Comparison of ENCODE assay signal across 8 cellular contexts in genomic region chr4:14177987-14178386, GRCh38.
DNase-seq lines count a peak whose midpoint lies in the region; ATAC-seq and TF ChIP-seq lines count a peak whose summit lies in the region.

No MANE protein-coding gene starts in this region.

- no peaks in the 10 kb centered on the region for H3K36me3 ChIP-seq in psoas muscle (ENCODE audit: insufficient read depth in 1 of 2, low read depth in 1 of 2)

- ATAC-seq in GM18499 (IDR thresholded peaks at IDR 0.05; ENCODE audit: insufficient read depth, unreplicated experiment) = peak; percentile 71
- ATAC-seq in GM19468 (IDR thresholded peaks at IDR 0.05; ENCODE audit: extremely low read depth, unreplicated experiment) = peak; percentile 93
- ATAC-seq in HG03196 (IDR thresholded peaks at IDR 0.05; ENCODE audit: unreplicated experiment) = peak; percentile 92
- peak; percentile 53 for ATAC-seq in esophagus mucosa
- ATAC-seq in psoas muscle = no peak

- no peak overlapping the region for H3K4me3 ChIP-seq in psoas muscle

- no peaks in the 10 kb centered on the region for H3K27me3 ChIP-seq in psoas muscle (ENCODE audit: insufficient read depth in 3 of 3, low read length in 2 of 3)

- no peaks in the 10 kb centered on the region for H3K9me3 ChIP-seq in psoas muscle

- no peak overlapping the region for H3K27ac ChIP-seq in psoas muscle

- H3K4me1 ChIP-seq in psoas muscle = no peaks in the 10 kb centered on the region

- WGBS in psoas muscle, 3 donors = 80 to 85% (median 81%) methylated on average over 3 of the region's 3 CpGs

- DNase-seq in psoas muscle = no peak
- DNase-seq in NCI-H2196 (lab: John Stamatoyannopoulos, UW; ENCODE audit: unreplicated experiment) = no peak
- DNase-seq in NCI-H2107 (lab: John Stamatoyannopoulos, UW) = no peak
- DNase-seq in hepatic stellate cell (ENCODE audit: low spot score) = no peak

- intact Hi-C loops in psoas muscle (cut with DNase I) = no loop called here

- no peak for TF ChIP-seq CTCF in psoas muscle (IDR thresholded peaks at IDR 0.05)

Comparison
In these comparisons a context has a peak if more than half of its experiments do, and no peak if none do; other contexts are left out.
1. ATAC-seq: peak in GM18499 (single experiment), GM19468 (single experiment), HG03196 (single experiment) and esophagus mucosa (single experiment); none in psoas muscle (0 of 4).